18 cellular contexts compared by ENCODE assay signal in the genomic region with DNA sequence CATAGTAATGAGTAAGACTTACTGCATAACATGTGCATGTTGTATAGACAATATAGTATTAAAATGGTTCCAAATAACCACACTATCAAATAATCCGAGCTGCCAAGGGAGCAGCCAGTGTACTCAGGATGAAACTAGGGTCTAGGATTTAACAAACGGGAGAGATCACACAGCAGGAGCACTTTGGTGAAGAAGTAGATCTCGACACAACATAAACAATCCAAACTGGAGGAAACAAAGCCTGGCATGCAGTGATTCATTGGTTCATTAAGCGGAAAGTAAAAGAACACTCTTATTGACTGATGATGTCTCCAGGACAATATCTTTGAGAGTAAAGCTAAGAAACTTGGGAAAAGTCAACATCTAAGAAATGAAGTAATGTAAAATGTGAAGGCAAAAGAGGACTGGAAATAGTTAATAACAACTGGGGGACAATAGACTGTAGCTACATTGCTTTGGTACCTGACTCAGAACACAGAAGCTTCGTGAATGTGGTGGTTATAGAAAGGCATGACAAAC.
"Had no signal": no experiment of that assay in that cellular context is flagged by ENCODE, and none has a peak within 500 bp of the region (broad histone marks: within the 10 kb centered on the region; RNA-seq: fewer than 3 reads in every experiment).

No MANE protein-coding gene starts in this region.

- H3K27me3 Mint-ChIP-seq: natural killer cell treated with Interleukin-12 subunit alpha and Interleukin-12 subunit beta and Interleukin-15 and Interleukin-18, amount 100 ng/mL, for 72 hours had no signal

- DNase-seq: activated gamma-delta T cell treated with Interleukin-2 at 50 U/mL for 16 hours; activated T-cell treated with anti-CD3 and anti-CD28 coated beads, Interleukin-2, amount 50 U/mL, for 1 hour; aorta; erythroblast; foreskin fibroblast; left ventricle myocardium superior; mammary epithelial cell; occipital lobe; sigmoid colon; spleen; stimulated activated CD4-positive, alpha-beta T cell treated with anti-CD3 and anti-CD28 coated beads, Interleukin-4, amount 100 ng/mL, for 24 hours; stimulated activated naive CD8-positive, alpha-beta T cell treated with anti-CD3 and anti-CD28 coated beads, Interleukin-15, Interleukin-2, amounts not matched to agents 100 U/mL and 50 U/mL, for 24 hours; T1000; upper lobe of left lung had no signal

- H3K27ac Mint-ChIP-seq: activated naive CD4-positive, alpha-beta T cell treated with anti-CD3 and anti-CD28 coated beads, Interleukin-2, amount 50 U/mL, for 72 hours; natural killer cell treated with Interleukin-12 subunit alpha and Interleukin-12 subunit beta and Interleukin-15 and Interleukin-18, amount 100 ng/mL, for 72 hours; T-helper 1 cell treated with Interleukin-12 subunit alpha and Interleukin-12 subunit beta and Interleukin-4 antibody, amounts not matched to agents 30 μg/mL and 1 μg/mL, for 36 hours; WTC11 had no signal

- ATAC-seq: activated naive CD4-positive, alpha-beta T cell treated with anti-CD3 and anti-CD28 coated beads, Interleukin-2, amount 50 U/mL, for 72 hours; left ventricle myocardium superior; natural killer cell treated with Interleukin-12 subunit alpha and Interleukin-12 subunit beta and Interleukin-15 and Interleukin-18, amount 100 ng/mL, for 72 hours; stimulated activated naive CD8-positive, alpha-beta T cell treated with anti-CD3 and anti-CD28 coated beads, Interleukin-15, Interleukin-2, amounts not matched to agents 100 U/mL and 50 U/mL, for 24 hours; WTC11 had no signal

- H3K4me3 Mint-ChIP-seq: natural killer cell treated with Interleukin-12 subunit alpha and Interleukin-12 subunit beta and Interleukin-15 and Interleukin-18, amount 100 ng/mL, for 72 hours; T-helper 1 cell treated with Interleukin-12 subunit alpha and Interleukin-12 subunit beta and Interleukin-4 antibody, amounts not matched to agents 30 μg/mL and 1 μg/mL, for 36 hours; WTC11 had no signal
